ENCODE assay signal across 8 cellular contexts in the genomic region with DNA sequence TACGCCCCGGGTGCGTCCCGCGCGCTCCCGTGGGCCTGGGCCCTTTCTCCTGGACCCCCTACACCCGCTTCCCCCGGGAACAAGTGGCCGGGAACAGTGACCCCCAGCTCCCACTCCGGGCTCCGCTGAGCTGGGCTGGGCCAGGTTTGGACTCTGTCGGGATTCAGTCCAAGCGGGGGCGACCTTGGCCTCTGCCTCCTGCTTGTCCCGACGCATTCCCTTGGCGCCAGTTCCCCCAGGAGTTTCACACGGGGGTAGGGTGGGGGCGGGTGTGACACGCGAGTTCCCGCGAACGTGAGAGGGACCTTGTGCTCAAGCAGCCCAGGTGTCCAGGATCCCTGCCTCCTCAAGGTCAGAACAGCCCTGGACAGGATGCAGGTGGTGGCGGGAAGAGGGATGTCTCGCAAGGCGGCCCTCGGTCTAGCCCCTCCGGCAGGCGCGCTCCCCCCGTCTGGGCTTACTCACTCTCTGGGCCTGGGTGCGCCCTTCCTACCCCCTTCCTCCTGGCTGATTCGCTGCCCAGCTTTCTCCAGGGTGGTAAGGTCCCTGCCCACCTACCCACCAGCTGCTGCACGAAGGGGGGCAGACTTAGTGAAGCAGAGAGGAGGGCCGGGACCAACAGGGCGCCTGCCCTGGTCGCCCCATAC. TPM values are rescaled to one million over a fixed set of nuclear protein-coding genes. Genes with fewer than 3 reads are reported as not detected.
DNase-seq lines count a peak whose midpoint lies in the region; ATAC-seq and TF ChIP-seq lines count a peak whose summit lies in the region.

No MANE protein-coding gene starts in this region.

- H3K27me3 Mint-ChIP-seq in stimulated activated naive CD8-positive, alpha-beta T cell treated with anti-CD3 and anti-CD28 coated beads, Interleukin-15, Interleukin-2, amounts not matched to agents 100 ng/mL and 50 ng/mL, for 24 hours = peaks cover 14% of the 10 kb centered on the region
- peaks cover 43% of the 10 kb centered on the region for H3K27me3 Mint-ChIP-seq in stimulated activated naive CD8-positive, alpha-beta T cell treated with anti-CD3 and anti-CD28 coated beads, Interleukin-15, amount 100 ng/mL, for 72 hours
- H3K27me3 Mint-ChIP-seq in brain = peaks cover 7% of the 10 kb centered on the region

- H3K27me3 ChIP-seq in left lung = peaks cover 0 to 76% of the 10 kb centered on the region in 2 donors
- H3K27me3 ChIP-seq in thymus (ENCODE audit: control insufficient read depth, insufficient read depth) = peaks cover 69% of the 10 kb centered on the region

- H3K4me3 ChIP-seq in left lung (peak overlapping the region; percentile 59 to 94), thymus (ENCODE audit: low read length) (peak overlapping the region; percentile 53)

- H3K9me3 ChIP-seq in left lung = no peaks in the 10 kb centered on the region
- H3K9me3 ChIP-seq in thymus (ENCODE audit: control insufficient read depth) = peaks cover 8% of the 10 kb centered on the region

- H3K36me3 ChIP-seq in left lung (peaks cover 0 to 25% of the 10 kb centered on the region in 2 donors), thymus (ENCODE audit: control insufficient read depth, insufficient read depth) (peaks cover 5% of the 10 kb centered on the region)

- no peak for TF ChIP-seq CTCF in brain (conservative IDR thresholded peaks at IDR 0.05)
- TF ChIP-seq CTCF in left lung (IDR thresholded peaks at IDR 0.05) = no peak

- no peak for ATAC-seq in stimulated activated naive CD8-positive, alpha-beta T cell treated with anti-CD3 and anti-CD28 coated beads, Interleukin-15, amount 100 ng/mL, for 72 hours
- peak; percentile 1 for ATAC-seq in left lung
- ATAC-seq in GM19395 (IDR thresholded peaks at IDR 0.05; ENCODE audit: unreplicated experiment) = no peak

- intact Hi-C loops in left lung (cut with DNase I) = no loop called here

- H3K4me3 Mint-ChIP-seq in stimulated activated naive CD8-positive, alpha-beta T cell treated with anti-CD3 and anti-CD28 coated beads, Interleukin-15, Interleukin-2, amounts not matched to agents 100 ng/mL and 50 ng/mL, for 24 hours = peak overlapping the region; percentile 20
- peak overlapping the region in 1 of 2 donors; percentile 41 for H3K4me3 Mint-ChIP-seq in stimulated activated naive CD8-positive, alpha-beta T cell treated with anti-CD3 and anti-CD28 coated beads, Interleukin-15, amount 100 ng/mL, for 72 hours
- H3K4me3 Mint-ChIP-seq in brain = peak overlapping the region; percentile 79 to 86 (median 82)

- no peak overlapping the region for H3K27ac Mint-ChIP-seq in stimulated activated naive CD8-positive, alpha-beta T cell treated with anti-CD3 and anti-CD28 coated beads, Interleukin-15, Interleukin-2, amounts not matched to agents 100 ng/mL and 50 ng/mL, for 24 hours
- H3K27ac Mint-ChIP-seq in stimulated activated naive CD8-positive, alpha-beta T cell treated with anti-CD3 and anti-CD28 coated beads, Interleukin-15, amount 100 ng/mL, for 72 hours = no peak overlapping the region
- H3K27ac Mint-ChIP-seq in brain = peak overlapping the region in 4 of 5 experiments; percentile 63 to 92 (median 88)

- DNase-seq in stimulated activated naive CD8-positive, alpha-beta T cell treated with anti-CD3 and anti-CD28 coated beads, Interleukin-15, amount 100 ng/mL, for 72 hours = no peak
- DNase-seq in left lung (no peak), NCI-H2227 (lab: John Stamatoyannopoulos, UW; ENCODE audit: unreplicated experiment) (no peak)
- no peak for DNase-seq in central memory CD4-positive, alpha-beta T cell

- H3K4me1 ChIP-seq in left lung (peaks cover 37 to 76% of the 10 kb centered on the region in 2 donors), thymus (ENCODE audit: control insufficient read depth, insufficient read depth, low read length) (peaks cover 6% of the 10 kb centered on the region)

- no peaks in the 10 kb centered on the region for H3K9me3 Mint-ChIP-seq in stimulated activated naive CD8-positive, alpha-beta T cell treated with anti-CD3 and anti-CD28 coated beads, Interleukin-15, Interleukin-2, amounts not matched to agents 100 ng/mL and 50 ng/mL, for 24 hours
- H3K9me3 Mint-ChIP-seq in stimulated activated naive CD8-positive, alpha-beta T cell treated with anti-CD3 and anti-CD28 coated beads, Interleukin-15, amount 100 ng/mL, for 72 hours = peaks cover 0 to 4% of the 10 kb centered on the region in 2 donors
- H3K9me3 Mint-ChIP-seq in brain = no peaks in the 10 kb centered on the region

- H3K27ac ChIP-seq in left lung = peak overlapping the region; percentile 92 to 94
- peak overlapping the region; percentile 64 for H3K27ac ChIP-seq in thymus (ENCODE audit: low read depth)

- no peaks in the 10 kb centered on the region for H3K36me3 Mint-ChIP-seq in stimulated activated naive CD8-positive, alpha-beta T cell treated with anti-CD3 and anti-CD28 coated beads, Interleukin-15, Interleukin-2, amounts not matched to agents 100 ng/mL and 50 ng/mL, for 24 hours (ENCODE audit: low read depth)
- H3K36me3 Mint-ChIP-seq in brain = no peaks in the 10 kb centered on the region

- WGBS in thymus = 6% methylated on average over 39 of the region's 39 CpGs

- H3K4me1 Mint-ChIP-seq in stimulated activated naive CD8-positive, alpha-beta T cell treated with anti-CD3 and anti-CD28 coated beads, Interleukin-15, Interleukin-2, amounts not matched to agents 100 ng/mL and 50 ng/mL, for 24 hours (ENCODE audit: low read depth) = peaks cover 13% of the 10 kb centered on the region
- H3K4me1 Mint-ChIP-seq in stimulated activated naive CD8-positive, alpha-beta T cell treated with anti-CD3 and anti-CD28 coated beads, Interleukin-15, amount 100 ng/mL, for 72 hours = peaks cover 49% of the 10 kb centered on the region
- H3K4me1 Mint-ChIP-seq in brain = peaks cover 42% of the 10 kb centered on the region

RNA-seq across cellular contexts. Expression of a gene that starts 0.8 kb away (rescaled TPM):
- polyA plus RNA-seq in brain (ENCODE audit: insufficient read depth, low read depth, low replicate concordance) (360 TPM), thymus (89.7 TPM)
- 100 to 1,000 TPM; 172 to 224 TPM for total RNA-seq in left lung

RNA-seq across cellular contexts. Expression of a gene that starts 11.3 kb away (rescaled TPM):
- polyA plus RNA-seq in brain (ENCODE audit: insufficient read depth, low read depth, low replicate concordance) (195 TPM), thymus (471 TPM)
- total RNA-seq in left lung = 100 to 1,000 TPM; 171 to 281 TPM

RNA-seq across cellular contexts. Expression of a gene that starts 15.7 kb away (rescaled TPM):
- polyA plus RNA-seq in brain (ENCODE audit: insufficient read depth, low read depth, low replicate concordance) = 34.4 TPM
- total RNA-seq in left lung = 10 to 100 TPM; 12.8 to 16.8 TPM
- polyA plus RNA-seq in thymus = 23.3 TPM

RNA-seq across cellular contexts. Expression of a gene that starts 51.0 kb away (rescaled TPM):
- 5.4 TPM for polyA plus RNA-seq in brain (ENCODE audit: insufficient read depth, low read depth, low replicate concordance)
- total RNA-seq in left lung = 1 to 10 TPM; 2.4 to 3.0 TPM
- polyA plus RNA-seq in thymus = 2.1 TPM

RNA-seq across cellular contexts. Expression of a gene that starts 55.8 kb away (rescaled TPM):
- polyA plus RNA-seq in brain (ENCODE audit: insufficient read depth, low read depth, low replicate concordance) (96.6 TPM), thymus (80.8 TPM)
- total RNA-seq in left lung = 10 to 100 TPM; 60.6 to 81.8 TPM

Comparison
In these comparisons a context has a peak if more than half of its experiments do, and no peak if none do; other contexts are left out.
1. H3K27ac Mint-ChIP-seq: peak in brain (4 of 5); none in stimulated activated naive CD8-positive, alpha-beta T cell treated with anti-CD3 and anti-CD28 coated beads, Interleukin-15, Interleukin-2, amounts not matched to agents 100 ng/mL and 50 ng/mL, for 24 hours (single experiment) and stimulated activated naive CD8-positive, alpha-beta T cell treated with anti-CD3 and anti-CD28 coated beads, Interleukin-15, amount 100 ng/mL, for 72 hours (0 of 2).